8 cellular contexts compared by ENCODE assay signal in genomic region chr1:223844962-223845809, GRCh38. TPM values are rescaled to one million over a fixed set of nuclear protein-coding genes. Genes with fewer than 3 reads are reported as not detected.
DNase-seq lines count a peak whose midpoint lies in the region; ATAC-seq, FAIRE-seq and TF ChIP-seq lines count a peak whose summit lies in the region.

No MANE protein-coding gene starts in this region.

- H3K27ac Mint-ChIP-seq in naive thymus-derived CD8-positive, alpha-beta T cell, result peak overlapping the region; percentile 92 to 99 (median 98)
- H3K27ac Mint-ChIP-seq in stimulated activated naive CD8-positive, alpha-beta T cell treated with anti-CD3 and anti-CD28 coated beads, Interleukin-15, Interleukin-2, amounts not matched to agents 100 ng/mL and 50 ng/mL, for 24 hours, result peak overlapping the region; percentile 94

- DNase-seq in GM18507 (ENCODE audit: extremely low spot score, insufficient read length, low read depth) (no peak), NCI-H82 treated with DMSO at 0.1 percent for 48 hours (lab: John Stamatoyannopoulos, UW; ENCODE audit: unreplicated experiment) (peak; percentile 74)
- peak; percentile 68 for DNase-seq in activated T-cell treated with anti-CD3 and anti-CD28 coated beads, Interleukin-2, amount 50 U/mL, for 1 hour
- peak; percentile 45 to 81 (median 71) for DNase-seq in naive thymus-derived CD8-positive, alpha-beta T cell

- H3K27me3 Mint-ChIP-seq in naive thymus-derived CD8-positive, alpha-beta T cell, result peaks cover 0 to 6% (median 0%) of the 10 kb centered on the region in 5 donors
- no peaks in the 10 kb centered on the region for H3K27me3 Mint-ChIP-seq in stimulated activated naive CD8-positive, alpha-beta T cell treated with anti-CD3 and anti-CD28 coated beads, Interleukin-15, Interleukin-2, amounts not matched to agents 100 ng/mL and 50 ng/mL, for 24 hours

- peak; percentile 46 for FAIRE-seq in GM18507 (lab: Jason Lieb, UNC)

- H3K36me3 Mint-ChIP-seq in naive thymus-derived CD8-positive, alpha-beta T cell, result peaks cover 0 to 5% (median 0%) of the 10 kb centered on the region in 3 donors
- H3K36me3 Mint-ChIP-seq in stimulated activated naive CD8-positive, alpha-beta T cell treated with anti-CD3 and anti-CD28 coated beads, Interleukin-15, Interleukin-2, amounts not matched to agents 100 ng/mL and 50 ng/mL, for 24 hours (ENCODE audit: low read depth), result peaks cover 3% of the 10 kb centered on the region

- H3K4me3 Mint-ChIP-seq in naive thymus-derived CD8-positive, alpha-beta T cell, result peak overlapping the region; percentile 89 to 98 (median 96)
- peak overlapping the region; percentile 91 for H3K4me3 Mint-ChIP-seq in stimulated activated naive CD8-positive, alpha-beta T cell treated with anti-CD3 and anti-CD28 coated beads, Interleukin-15, Interleukin-2, amounts not matched to agents 100 ng/mL and 50 ng/mL, for 24 hours

- no peak for TF ChIP-seq CTCF in 22Rv1 (IDR thresholded peaks at IDR 0.05)

- H3K9me3 Mint-ChIP-seq in naive thymus-derived CD8-positive, alpha-beta T cell, result no peaks in the 10 kb centered on the region
- peaks cover 4% of the 10 kb centered on the region for H3K9me3 Mint-ChIP-seq in stimulated activated naive CD8-positive, alpha-beta T cell treated with anti-CD3 and anti-CD28 coated beads, Interleukin-15, Interleukin-2, amounts not matched to agents 100 ng/mL and 50 ng/mL, for 24 hours

- peaks cover 16 to 52% (median 34%) of the 10 kb centered on the region in 4 donors for H3K4me1 Mint-ChIP-seq in naive thymus-derived CD8-positive, alpha-beta T cell
- peaks cover 51% of the 10 kb centered on the region for H3K4me1 Mint-ChIP-seq in stimulated activated naive CD8-positive, alpha-beta T cell treated with anti-CD3 and anti-CD28 coated beads, Interleukin-15, Interleukin-2, amounts not matched to agents 100 ng/mL and 50 ng/mL, for 24 hours (ENCODE audit: low read depth)

- H3K27ac ChIP-seq in 22Rv1, result peak overlapping the region; percentile 84

- POLR2A ChIA-PET in naive thymus-derived CD8-positive, alpha-beta T cell (lab: Charles Lee), result interaction anchor here (0.9 to 3.9 kb wide), 10 partner anchors 10 to 1133 kb away, joined by 3 to 18 read pairs (median 6); partner anchors contain the start of genes AIDA, BROX and FBXO28

- peak; percentile 25 for ATAC-seq in HG03095 (IDR thresholded peaks at IDR 0.05; ENCODE audit: unreplicated experiment)
- ATAC-seq in esophagus mucosa, result peak; percentile 34
- ATAC-seq in naive thymus-derived CD8-positive, alpha-beta T cell, result peak; percentile 49 to 62

RNA-seq across cellular contexts. Expression of gene TP53BP2, which starts 0.6 kb away (rescaled TPM):
- total RNA-seq in esophagus mucosa, result 26.0 TPM
- 10 to 100 TPM; 35.9 to 46.2 TPM for total RNA-seq in naive thymus-derived CD8-positive, alpha-beta T cell
- 10 to 100 TPM in 1 of 3 donors, 1 to 10 TPM in 2; 7.4 to 10.8 (median 9.3) TPM for polyA plus RNA-seq in naive thymus-derived CD8-positive, alpha-beta T cell
